In genomic region chr1:1771096-1771495, GRCh38 we compare ENCODE assay signal across 16 cellular contexts. TPM values are rescaled to one million over a fixed set of nuclear protein-coding genes. Genes with fewer than 3 reads are reported as not detected.
A peak's percentile ranks its signal among the peaks of the same experiment; 100 is the strongest.
DNase-seq lines count a peak whose midpoint lies in the region; ATAC-seq and TF ChIP-seq lines count a peak whose summit lies in the region.
"Had no signal": no experiment of that assay in that cellular context is flagged by ENCODE, and none has a peak within 500 bp of the region (broad histone marks: within the 10 kb centered on the region; RNA-seq: fewer than 3 reads in every experiment).

No MANE protein-coding gene starts in this region.

- no peak overlapping the region for H3K4me3 Mint-ChIP-seq in CD8-positive, alpha-beta T cell
- H3K4me3 Mint-ChIP-seq in activated B cell treated with CpG ODN at 0.5 μM for 24 hours: no peak overlapping the region
- peak overlapping the region; percentile 16 for H3K4me3 Mint-ChIP-seq in neural crest cell
- H3K4me3 Mint-ChIP-seq: H9 had no signal

- H3K9me3 Mint-ChIP-seq in CD8-positive, alpha-beta T cell: no peaks in the 10 kb centered on the region
- peaks cover 4% of the 10 kb centered on the region for H3K9me3 Mint-ChIP-seq in activated B cell treated with CpG ODN at 0.5 μM for 24 hours
- H3K9me3 Mint-ChIP-seq in neural crest cell: peaks cover 5% of the 10 kb centered on the region

- POLR2A ChIA-PET in CD8-positive, alpha-beta T cell (lab: Charles Lee): no interaction called here
- POLR2A ChIA-PET in activated B cell treated with CpG ODN at 0.5 μM for 24 hours (lab: Charles Lee): interaction anchor here (0.7 kb wide), 1 partner anchor 30 kb away, joined by 4 read pairs; no protein-coding TSS in a partner anchor

- peaks cover 10% of the 10 kb centered on the region for H3K4me1 ChIP-seq in CD8-positive, alpha-beta T cell (ENCODE audit: insufficient read depth, low read length)
- H3K4me1 ChIP-seq: BE2C had no signal

- CTCF ChIA-PET in CD8-positive, alpha-beta T cell (lab: Charles Lee): no interaction called here
- CTCF ChIA-PET in activated B cell treated with CpG ODN at 0.5 μM for 24 hours (lab: Charles Lee): no interaction called here

- no peak overlapping the region for H3K27ac ChIP-seq in CD8-positive, alpha-beta T cell (ENCODE audit: low read depth, low read length)

- H3K27me3 Mint-ChIP-seq in CD8-positive, alpha-beta T cell (ENCODE audit: low read depth): no peaks in the 10 kb centered on the region
- H3K27me3 Mint-ChIP-seq in activated B cell treated with CpG ODN at 0.5 μM for 24 hours (no peaks in the 10 kb centered on the region), neural crest cell (ENCODE audit: low read depth) (peaks cover 3% of the 10 kb centered on the region)
- H3K27me3 Mint-ChIP-seq: CD4-positive, CD25-positive, alpha-beta regulatory T cell had no signal

- peak overlapping the region; percentile 5 for H3K27ac Mint-ChIP-seq in CD8-positive, alpha-beta T cell
- H3K27ac Mint-ChIP-seq in activated B cell treated with CpG ODN at 0.5 μM for 24 hours (peak overlapping the region; percentile 39), neural crest cell (ENCODE audit: unreplicated experiment) (no peak overlapping the region)
- H3K27ac Mint-ChIP-seq: CD4-positive, CD25-positive, alpha-beta regulatory T cell; H9 had no signal

- no peaks in the 10 kb centered on the region for H3K9me3 ChIP-seq in CD8-positive, alpha-beta T cell (ENCODE audit: low read length)

- peaks cover 38% of the 10 kb centered on the region for H3K36me3 Mint-ChIP-seq in CD8-positive, alpha-beta T cell
- H3K36me3 Mint-ChIP-seq in activated B cell treated with CpG ODN at 0.5 μM for 24 hours (ENCODE audit: low read depth) (peaks cover 57% of the 10 kb centered on the region), neural crest cell (ENCODE audit: low read depth) (peaks cover 30% of the 10 kb centered on the region)

- no peak for ATAC-seq in CD8-positive, alpha-beta T cell
- ATAC-seq in activated B cell treated with CpG ODN at 0.5 μM for 24 hours (ENCODE audit: low read depth) (no peak), HG03280 (IDR thresholded peaks at IDR 0.05; ENCODE audit: unreplicated experiment) (no peak), GM21717 (IDR thresholded peaks at IDR 0.05; ENCODE audit: unreplicated experiment) (no peak)

- no peak for DNase-seq in CD8-positive, alpha-beta T cell
- DNase-seq in activated B cell treated with CpG ODN at 0.5 μM for 24 hours: no peak
- DNase-seq in neural crest cell (ENCODE audit: low read depth, low spot score): no peak
- no peak for DNase-seq in activated effector memory CD4-positive, alpha-beta T cell treated with anti-CD3 and anti-CD28 coated beads, Interleukin-2, amount 50 U/mL, for 16 hours
- DNase-seq in SHP77 (lab: John Stamatoyannopoulos, UW): no peak
- DNase-seq: BE2C; C1 segment of cervical spinal cord; CD4-positive, CD25-positive, alpha-beta regulatory T cell; DMS153; DMS79; GDM1; H9; IMR-90; KG1 had no signal

- TF ChIP-seq CTCF in CD8-positive, alpha-beta T cell (IDR thresholded peaks at IDR 0.05): no peak
- TF ChIP-seq CTCF in activated B cell treated with CpG ODN at 0.5 μM for 24 hours (IDR thresholded peaks at IDR 0.05) (no peak), neural crest cell (conservative IDR thresholded peaks at IDR 0.05) (no peak)

- no peaks in the 10 kb centered on the region for H3K27me3 ChIP-seq in CD8-positive, alpha-beta T cell (ENCODE audit: insufficient read depth, low read length)
- H3K27me3 ChIP-seq: BE2C had no signal

- intact Hi-C loops in CD8-positive, alpha-beta T cell (cut with DNase I, micrococcal nuclease): loop anchor here in 1 of 2 experiments (10.0 kb wide), 1 partner anchor 624 kb away; the partner anchor contains the start of genes MORN1 and RER1
- intact Hi-C loops in activated B cell treated with CpG ODN at 0.5 μM for 24 hours (cut with micrococcal nuclease): loop anchor here (10.0 kb wide), 1 partner anchor 814 kb away; the partner anchor contains the start of gene PRXL2B

- peaks cover 20% of the 10 kb centered on the region for H3K4me1 Mint-ChIP-seq in CD8-positive, alpha-beta T cell (ENCODE audit: low read depth)
- H3K4me1 Mint-ChIP-seq in activated B cell treated with CpG ODN at 0.5 μM for 24 hours: peaks cover 32% of the 10 kb centered on the region
- peaks cover 12% of the 10 kb centered on the region for H3K4me1 Mint-ChIP-seq in neural crest cell

- H3K4me3 ChIP-seq in CD8-positive, alpha-beta T cell (ENCODE audit: low read depth, low read length): no peak overlapping the region

- peaks cover 2% of the 10 kb centered on the region for H3K36me3 ChIP-seq in CD8-positive, alpha-beta T cell (ENCODE audit: insufficient read depth, low read length)

RNA-seq across cellular contexts. Expression of gene NADK, which starts 7.2 kb away (rescaled TPM):
- total RNA-seq in CD8-positive, alpha-beta T cell: 10 to 100 TPM; 15.4 to 16.7 TPM
- total RNA-seq in activated B cell treated with CpG ODN at 0.5 μM for 24 hours (106 and 122 TPM in 2 replicates), neural crest cell (88.4 and 91.9 TPM in 2 replicates)

RNA-seq across cellular contexts. Expression of gene CDK11A, which starts 46.9 kb away (rescaled TPM):
- total RNA-seq in CD8-positive, alpha-beta T cell: 100 to 1,000 TPM; 252 to 280 TPM
- total RNA-seq in activated B cell treated with CpG ODN at 0.5 μM for 24 hours: 48.6 and 58.9 TPM in 2 replicates
- total RNA-seq in neural crest cell: 47.8 and 48.9 TPM in 2 replicates
